Comparison of ENCODE assay signal across 9 cellular contexts in genomic region chr1:93613895-93614294, GRCh38.
DNase-seq lines count a peak whose midpoint lies in the region; ATAC-seq, FAIRE-seq and TF ChIP-seq lines count a peak whose summit lies in the region.
"Had no signal": no experiment of that assay in that cellular context is flagged by ENCODE, and none has a peak within 500 bp of the region (broad histone marks: within the 10 kb centered on the region; RNA-seq: fewer than 3 reads in every experiment).

No MANE protein-coding gene starts in this region.

- DNase-seq in MG63 (peak; percentile 62), chondrocyte (ENCODE audit: low spot score) (no peak), left lung (no peak), HUDEP-2 (lab: John Stamatoyannopoulos, UW; ENCODE audit: unreplicated experiment in 76 of 76) (no peak), NCI-H345 (lab: John Stamatoyannopoulos, UW) (no peak), small intestine (no peak)

- 28 to 58% (median 39%) methylated on average over 11 of the region's 11 CpGs for WGBS in small intestine, 3 donors

- TF ChIP-seq CTCF in chondrocyte (IDR thresholded peaks at IDR 0.05) (no peak), left lung (IDR thresholded peaks at IDR 0.05) (no peak)

- H3K9me3 Mint-ChIP-seq in chondrocyte (ENCODE audit: low read depth) = no peaks in the 10 kb centered on the region
- H3K9me3 Mint-ChIP-seq in stimulated activated memory B cell treated with anti-CD40 and anti-IgM and Interleukin-4, amounts not matched to agents 10 μg/mL and 1 μg/mL and 100 μg/mL, for 72 hours = no peaks in the 10 kb centered on the region

- no peaks in the 10 kb centered on the region for H3K36me3 Mint-ChIP-seq in chondrocyte (ENCODE audit: low read depth)
- peaks cover 27% of the 10 kb centered on the region for H3K36me3 Mint-ChIP-seq in stimulated activated memory B cell treated with anti-CD40 and anti-IgM and Interleukin-4, amounts not matched to agents 10 μg/mL and 1 μg/mL and 100 μg/mL, for 72 hours

- peak overlapping the region; percentile 43 for H3K4me3 ChIP-seq in MG63
- H3K4me3 ChIP-seq in left lung = peak overlapping the region in 1 of 2 donors; percentile 6
- H3K4me3 ChIP-seq in small intestine (ENCODE audit: low read depth in 1 of 2, low read length in 2 of 2) = no peak overlapping the region

- H3K27ac ChIP-seq in left lung (peak overlapping the region in 1 of 2 donors; percentile 42), small intestine (ENCODE audit: low read depth in 1 of 2, low read length in 1 of 2) (peak overlapping the region in 1 of 2 donors; percentile 19)

- no peaks in the 10 kb centered on the region for H3K27me3 Mint-ChIP-seq in chondrocyte (ENCODE audit: low read depth)
- H3K27me3 Mint-ChIP-seq in stimulated activated memory B cell treated with anti-CD40 and anti-IgM and Interleukin-4, amounts not matched to agents 10 μg/mL and 1 μg/mL and 100 μg/mL, for 72 hours = no peaks in the 10 kb centered on the region

- peak overlapping the region; percentile 90 for H3K27ac Mint-ChIP-seq in chondrocyte (ENCODE audit: unreplicated experiment)
- peak overlapping the region; percentile 94 for H3K27ac Mint-ChIP-seq in stimulated activated memory B cell treated with anti-CD40 and anti-IgM and Interleukin-4, amounts not matched to agents 10 μg/mL and 1 μg/mL and 100 μg/mL, for 72 hours

- H3K4me1 ChIP-seq in left lung (peaks cover 26 to 37% of the 10 kb centered on the region in 2 donors), small intestine (ENCODE audit: control insufficient read depth in 2 of 2, insufficient read depth in 1 of 2, low read depth in 1 of 2, low read length in 1 of 2) (peaks cover 7 to 17% of the 10 kb centered on the region in 2 donors)

- peaks cover 4% of the 10 kb centered on the region; the same call in 1 of the 2 replicates for H3K36me3 ChIP-seq in MG63
- H3K36me3 ChIP-seq in left lung = no peaks in the 10 kb centered on the region
- no peaks in the 10 kb centered on the region for H3K36me3 ChIP-seq in small intestine (ENCODE audit: control insufficient read depth in 2 of 2, insufficient read depth in 2 of 2, low read length in 2 of 2)

- FAIRE-seq in small intestine (lab: Jason Lieb, UNC) = no peak
- FAIRE-seq: RCC 7860 had no signal

- H3K27me3 ChIP-seq in MG63 = no peaks in the 10 kb centered on the region
- no peaks in the 10 kb centered on the region for H3K27me3 ChIP-seq in left lung
- no peaks in the 10 kb centered on the region for H3K27me3 ChIP-seq in small intestine (ENCODE audit: control insufficient read depth in 2 of 2, insufficient read depth in 2 of 2, low read length in 2 of 2)

- peak; percentile 61 for ATAC-seq in left lung
- ATAC-seq in stimulated activated memory B cell treated with anti-CD40 and anti-IgM and Interleukin-4, amounts not matched to agents 10 μg/mL and 1 μg/mL and 100 μg/mL, for 72 hours = no peak
- no peak for ATAC-seq in GM18870 (IDR thresholded peaks at IDR 0.05; ENCODE audit: unreplicated experiment)

- peak overlapping the region; percentile 77 for H3K4me3 Mint-ChIP-seq in chondrocyte (ENCODE audit: unreplicated experiment)
- H3K4me3 Mint-ChIP-seq in stimulated activated memory B cell treated with anti-CD40 and anti-IgM and Interleukin-4, amounts not matched to agents 10 μg/mL and 1 μg/mL and 100 μg/mL, for 72 hours = no peak overlapping the region

- intact Hi-C loops in left lung (cut with DNase I) = no loop called here

- H3K4me1 Mint-ChIP-seq in chondrocyte (ENCODE audit: low read depth) = peaks cover 93% of the 10 kb centered on the region
- H3K4me1 Mint-ChIP-seq in stimulated activated memory B cell treated with anti-CD40 and anti-IgM and Interleukin-4, amounts not matched to agents 10 μg/mL and 1 μg/mL and 100 μg/mL, for 72 hours = peaks cover 95% of the 10 kb centered on the region

- no peaks in the 10 kb centered on the region for H3K9me3 ChIP-seq in MG63
- H3K9me3 ChIP-seq in left lung = no peaks in the 10 kb centered on the region
- H3K9me3 ChIP-seq in small intestine (ENCODE audit: control insufficient read depth, low read depth) = no peaks in the 10 kb centered on the region
